Comparison of ENCODE assay signal across 1 cellular context in the genomic region with DNA sequence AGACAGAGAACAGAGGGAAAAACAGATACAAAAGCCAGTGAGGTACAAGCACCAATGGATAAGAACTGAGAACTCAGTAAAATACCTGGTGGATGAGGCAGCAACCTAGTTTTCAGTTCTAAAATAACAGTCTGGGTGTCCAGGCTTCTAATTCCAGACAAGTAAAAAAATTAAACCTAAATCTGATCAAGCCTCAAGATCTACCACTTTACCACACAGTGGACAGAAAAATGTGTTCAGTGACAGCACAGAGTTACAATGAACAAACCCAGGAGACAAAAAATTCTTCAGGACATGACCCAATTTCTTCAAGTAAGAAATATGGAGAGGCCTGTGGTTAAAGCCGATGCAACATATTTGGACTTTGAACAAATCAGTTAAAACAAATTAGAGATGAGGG.
TF ChIP-seq lines count a peak whose summit lies in the region.

No MANE protein-coding gene starts in this region.

TF ChIP-seq in liver, 16 proteins besides CTCF, POLR2A, EP300 and RAD21 (continued from another document):
- TF ChIP-seq, protein P1, sequence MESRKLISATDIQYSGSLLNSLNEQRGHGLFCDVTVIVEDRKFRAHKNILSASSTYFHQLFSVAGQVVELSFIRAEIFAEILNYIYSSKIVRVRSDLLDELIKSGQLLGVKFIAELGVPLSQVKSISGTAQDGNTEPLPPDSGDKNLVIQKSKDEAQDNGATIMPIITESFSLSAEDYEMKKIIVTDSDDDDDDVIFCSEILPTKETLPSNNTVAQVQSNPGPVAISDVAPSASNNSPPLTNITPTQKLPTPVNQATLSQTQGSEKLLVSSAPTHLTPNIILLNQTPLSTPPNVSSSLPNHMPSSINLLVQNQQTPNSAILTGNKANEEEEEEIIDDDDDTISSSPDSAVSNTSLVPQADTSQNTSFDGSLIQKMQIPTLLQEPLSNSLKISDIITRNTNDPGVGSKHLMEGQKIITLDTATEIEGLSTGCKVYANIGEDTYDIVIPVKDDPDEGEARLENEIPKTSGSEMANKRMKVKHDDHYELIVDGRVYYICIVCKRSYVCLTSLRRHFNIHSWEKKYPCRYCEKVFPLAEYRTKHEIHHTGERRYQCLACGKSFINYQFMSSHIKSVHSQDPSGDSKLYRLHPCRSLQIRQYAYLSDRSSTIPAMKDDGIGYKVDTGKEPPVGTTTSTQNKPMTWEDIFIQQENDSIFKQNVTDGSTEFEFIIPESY (IDR thresholded peaks at IDR 0.05): no peak
- TF ChIP-seq YY1 (IDR thresholded peaks at IDR 0.05) (no peak), NR2F2 (IDR thresholded peaks at IDR 0.05) (no peak), JUND (IDR thresholded peaks at IDR 0.05) (no peak)
TF ChIP-seq in liver: peak in this region for 2.
